ENCODE assay signal across 8 cellular contexts in the genomic region with DNA sequence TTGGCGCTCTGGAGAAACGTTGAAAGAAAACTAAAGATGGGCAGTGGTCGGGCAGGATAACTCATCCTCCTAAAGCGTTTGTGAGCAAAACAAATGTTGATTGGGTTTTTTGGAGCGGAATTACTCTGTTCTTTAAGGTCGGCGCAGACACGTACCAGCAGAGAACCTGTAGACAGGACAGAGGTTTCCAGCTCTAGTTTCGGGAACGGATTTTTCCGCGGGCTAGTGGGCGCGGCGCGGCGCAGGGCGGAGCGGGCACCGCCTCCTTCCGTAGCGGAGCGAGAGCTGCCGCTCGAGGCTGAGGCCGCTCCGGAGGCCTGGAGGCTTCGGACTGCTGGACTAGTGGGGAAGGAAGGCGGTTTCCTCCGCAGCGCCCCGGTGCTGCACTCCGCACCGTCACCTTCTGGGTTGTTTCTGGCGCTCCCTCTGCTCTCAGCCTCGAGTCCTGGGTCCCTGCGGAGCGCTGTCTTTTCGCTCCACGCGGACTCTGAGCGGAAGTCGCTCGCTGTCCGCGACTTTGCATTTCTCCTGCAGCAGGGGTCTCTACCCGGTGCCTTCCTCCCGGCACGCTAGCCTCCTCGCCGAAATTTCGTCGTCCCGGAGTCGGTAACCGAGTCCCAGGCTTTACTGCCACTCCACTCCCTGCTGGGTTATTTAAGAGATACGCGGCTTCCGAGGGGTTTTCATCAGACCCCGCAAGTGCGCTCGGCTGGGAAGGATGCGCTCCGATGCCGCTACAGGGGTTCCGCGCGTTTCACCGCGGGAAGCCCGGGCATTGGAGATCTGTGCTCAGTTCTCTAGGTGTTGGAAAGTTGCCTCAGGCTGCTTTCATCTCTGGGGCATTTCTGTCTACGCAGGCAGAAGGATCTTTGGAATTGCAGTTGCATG. TPM values are rescaled to one million over a fixed set of nuclear protein-coding genes. Genes with fewer than 3 reads are reported as not detected.
DNase-seq lines count a peak whose midpoint lies in the region; ATAC-seq and TF ChIP-seq lines count a peak whose summit lies in the region.

No MANE protein-coding gene starts in this region.

- H3K4me3 Mint-ChIP-seq in GM23338 = peak overlapping the region; percentile 58
- H3K4me3 Mint-ChIP-seq in activated CD8-positive, alpha-beta T cell treated with anti-CD3 and anti-CD28 coated beads, Interleukin-2, amount 10 ng/mL, durations not matched to agents 7 days and 5 days = peak overlapping the region; percentile 31

- H3K4me1 ChIP-seq in GM23338 (ENCODE audit: insufficient read depth) (peaks cover 53% of the 10 kb centered on the region), skeletal muscle tissue (ENCODE audit: control insufficient read depth in 3 of 3, insufficient read depth in 3 of 3, low read length in 3 of 3) (peaks cover 9 to 13% (median 12%) of the 10 kb centered on the region in 3 donors), adrenal gland (replicated peaks in 1 of 2) (no peaks in the 10 kb centered on the region)

- H3K36me3 Mint-ChIP-seq in GM23338 (ENCODE audit: low read depth) = no peaks in the 10 kb centered on the region
- no peaks in the 10 kb centered on the region for H3K36me3 Mint-ChIP-seq in activated CD8-positive, alpha-beta T cell treated with anti-CD3 and anti-CD28 coated beads, Interleukin-2, amount 10 ng/mL, durations not matched to agents 7 days and 5 days (ENCODE audit: low read depth)

- H4K20me1 ChIP-seq in GM23338 (replicated peaks; ENCODE audit: insufficient read depth) = peaks cover 36% of the 10 kb centered on the region; the same call in 1 of the 2 replicates

- H3K9ac ChIP-seq in skeletal muscle tissue (ENCODE audit: low read depth in 1 of 3, low read length in 3 of 3) = no peak overlapping the region

- intact Hi-C loops in left cardiac atrium (cut with DNase I) = no loop called here
- intact Hi-C loops in adrenal gland (cut with DNase I) = no loop called here

- peak overlapping the region; percentile 6; the same call in 1 of the 2 replicates for H2AFZ ChIP-seq in GM23338

- H3K9me3 ChIP-seq in skeletal muscle tissue (ENCODE audit: control insufficient read depth in 3 of 3, low read length in 3 of 3) (no peaks in the 10 kb centered on the region), adrenal gland (replicated peaks in 1 of 3) (no peaks in the 10 kb centered on the region)

- H3K4me2 ChIP-seq in GM23338 = peak overlapping the region; percentile 76

- 6 to 8% (median 7%) methylated on average over 21 to 72 of the region's 72 CpGs for WGBS in adrenal gland, 4 donors

- no peaks in the 10 kb centered on the region for H3K27me3 Mint-ChIP-seq in GM23338 (ENCODE audit: insufficient read depth, low read depth, poor library complexity)
- H3K27me3 Mint-ChIP-seq in activated CD8-positive, alpha-beta T cell treated with anti-CD3 and anti-CD28 coated beads, Interleukin-2, amount 10 ng/mL, durations not matched to agents 7 days and 5 days (ENCODE audit: low read depth) = peaks cover 20% of the 10 kb centered on the region

- peaks cover 18% of the 10 kb centered on the region for H3F3A ChIP-seq in GM23338 (replicated peaks; ENCODE audit: low read depth)

- no peaks in the 10 kb centered on the region; the same call in 2 of the 3 replicates for H3K9me3 Mint-ChIP-seq in GM23338
- H3K9me3 Mint-ChIP-seq in activated CD8-positive, alpha-beta T cell treated with anti-CD3 and anti-CD28 coated beads, Interleukin-2, amount 10 ng/mL, durations not matched to agents 7 days and 5 days (ENCODE audit: insufficient read depth) = no peaks in the 10 kb centered on the region

- no peaks in the 10 kb centered on the region for H3K9me2 ChIP-seq in GM23338 (ENCODE audit: insufficient read depth)

- no peaks in the 10 kb centered on the region for H3K36me3 ChIP-seq in GM23338 (ENCODE audit: insufficient read depth)
- H3K36me3 ChIP-seq in skeletal muscle tissue (ENCODE audit: control insufficient read depth in 3 of 3, insufficient read depth in 3 of 3, low read length in 3 of 3) = no peaks in the 10 kb centered on the region
- no peaks in the 10 kb centered on the region for H3K36me3 ChIP-seq in adrenal gland (replicated peaks in 1 of 2)

- H3K27ac ChIP-seq in GM23338 (ENCODE audit: low read depth) (no peak overlapping the region), skeletal muscle tissue (ENCODE audit: low read depth, low read length) (no peak overlapping the region), adrenal gland (peak overlapping the region in 1 of 5 donors; percentile 56)

- TF ChIP-seq CTCF in GM23338 (conservative IDR thresholded peaks at IDR 0.05; ENCODE audit: low read depth in 2 of 2) (no peak), adrenal gland (IDR thresholded peaks at IDR 0.05) (no peak)

- peaks cover 45% of the 10 kb centered on the region for H3K4me1 Mint-ChIP-seq in GM23338
- H3K4me1 Mint-ChIP-seq in activated CD8-positive, alpha-beta T cell treated with anti-CD3 and anti-CD28 coated beads, Interleukin-2, amount 10 ng/mL, durations not matched to agents 7 days and 5 days (ENCODE audit: low read depth) = peaks cover 16% of the 10 kb centered on the region

- H3K27me3 ChIP-seq in GM23338 (ENCODE audit: insufficient read depth) = peaks cover 100% of the 10 kb centered on the region
- peaks cover 89 to 93% (median 91%) of the 10 kb centered on the region in 3 donors for H3K27me3 ChIP-seq in skeletal muscle tissue (ENCODE audit: control insufficient read depth in 3 of 3, insufficient read depth in 3 of 3, low read length in 3 of 3)
- peaks cover 81% of the 10 kb centered on the region for H3K27me3 ChIP-seq in adrenal gland

- CTCF ChIA-PET in activated CD8-positive, alpha-beta T cell treated with anti-CD3 and anti-CD28 coated beads, Interleukin-2, amount 10 ng/mL, durations not matched to agents 7 days and 5 days (lab: Charles Lee) = no interaction called here

- no peak overlapping the region for H3K27ac Mint-ChIP-seq in GM23338
- no peak overlapping the region for H3K27ac Mint-ChIP-seq in activated CD8-positive, alpha-beta T cell treated with anti-CD3 and anti-CD28 coated beads, Interleukin-2, amount 10 ng/mL, durations not matched to agents 7 days and 5 days

- peak; percentile 47 for ATAC-seq in GM23338
- ATAC-seq in activated CD8-positive, alpha-beta T cell treated with anti-CD3 and anti-CD28 coated beads, Interleukin-2, amount 10 ng/mL, durations not matched to agents 7 days and 5 days = peak; percentile 60
- peak; percentile 58 to 84 for ATAC-seq in left cardiac atrium
- no peak for ATAC-seq in HG03378 (IDR thresholded peaks at IDR 0.05; ENCODE audit: unreplicated experiment)
- ATAC-seq in GM19397 (IDR thresholded peaks at IDR 0.05; ENCODE audit: unreplicated experiment) = no peak

- H3K4me3 ChIP-seq in GM23338 (peak overlapping the region; percentile 53), skeletal muscle tissue (ENCODE audit: low read length in 3 of 3) (peak overlapping the region; percentile 43 to 52 (median 49)), adrenal gland (peak overlapping the region in 2 of 4 donors; percentile 6 to 44)

- TF ChIP-seq POLR2A in adrenal gland (IDR thresholded peaks at IDR 0.05) = no peak

- no peaks in the 10 kb centered on the region for H3K79me2 ChIP-seq in GM23338 (replicated peaks; ENCODE audit: insufficient read depth)

- DNase-seq in GM23338 (ENCODE audit: low spot score) (peak; percentile 60), left cardiac atrium (peak; percentile 40), adrenal gland (no peak), UCSD-AML1 (lab: John Stamatoyannopoulos, UW; ENCODE audit: unreplicated experiment) (no peak)
- DNase-seq in activated CD8-positive, alpha-beta T cell treated with anti-CD3 and anti-CD28 coated beads, Interleukin-2, amount 10 ng/mL, durations not matched to agents 7 days and 5 days = peak; percentile 36

- POLR2A ChIA-PET in activated CD8-positive, alpha-beta T cell treated with anti-CD3 and anti-CD28 coated beads, Interleukin-2, amount 10 ng/mL, durations not matched to agents 7 days and 5 days (lab: Charles Lee) = no interaction called here

TF ChIP-seq in GM23338, 12 proteins besides CTCF, POLR2A, EP300 and RAD21 (continues in another document):
- peak; percentile 79 for TF ChIP-seq EZH2phosphoT487 (IDR thresholded peaks at IDR 0.05; ENCODE audit: unreplicated experiment)
- TF ChIP-seq EZH2 (IDR thresholded peaks at IDR 0.05; ENCODE audit: low read depth, unreplicated experiment) = peak; percentile 84

RNA-seq across cellular contexts. Expression of gene FOXD2, which starts 7.0 kb away (rescaled TPM):
- total RNA-seq in GM23338 (2014; rRNA removed; shearing (Covaris generic)) = 0.28 TPM in 1 of 2 replicates, not detected in the other
- not detected in 2 replicates for polyA plus RNA-seq in GM23338 (2016; fragmentation: Nextera tagmentation; extraction: Ambion mirVana)
- under 1 TPM; 0.24 to 0.31 TPM for total RNA-seq in activated CD8-positive, alpha-beta T cell treated with anti-CD3 and anti-CD28 coated beads, Interleukin-2, amount 10 ng/mL, durations not matched to agents 7 days and 5 days
- total RNA-seq in left cardiac atrium = under 1 TPM; 0.06 to 0.08 TPM
- total RNA-seq in skeletal muscle tissue = under 0.01 TPM
- total RNA-seq in adrenal gland = 1 to 10 TPM in 5 of 8 donors, under 1 TPM in 3; 0.53 to 3.3 (median 1.3) TPM
- under 1 TPM; 0.31 to 0.40 (median 0.32) TPM for polyA plus RNA-seq in adrenal gland

RNA-seq across cellular contexts. Expression of gene FOXE3, which starts 28.7 kb away (rescaled TPM):
- total RNA-seq in GM23338 (2014; rRNA removed; shearing (Covaris generic)) = not detected in 2 replicates
- polyA plus RNA-seq in GM23338 (2016; fragmentation: Nextera tagmentation; extraction: Ambion mirVana) (0.17 TPM in 1 of 2 replicates, not detected in the other), adrenal gland (under 1 TPM in 1 of 3 donors, not detected in 2; 0.07 TPM)
- total RNA-seq in activated CD8-positive, alpha-beta T cell treated with anti-CD3 and anti-CD28 coated beads, Interleukin-2, amount 10 ng/mL, durations not matched to agents 7 days and 5 days = not detected
- total RNA-seq in left cardiac atrium (not detected), skeletal muscle tissue (not detected), adrenal gland (not detected)

Comparison
In these comparisons a context has a peak if more than half of its experiments do, and no peak if none do; other contexts are left out.
1. ATAC-seq: peak in GM23338 (single experiment), activated CD8-positive, alpha-beta T cell treated with anti-CD3 and anti-CD28 coated beads, Interleukin-2, amount 10 ng/mL, durations not matched to agents 7 days and 5 days (single experiment) and left cardiac atrium (2 of 2); none in HG03378 (single experiment) and GM19397 (single experiment).
2. DNase-seq: peak in GM23338 (single experiment), activated CD8-positive, alpha-beta T cell treated with anti-CD3 and anti-CD28 coated beads, Interleukin-2, amount 10 ng/mL, durations not matched to agents 7 days and 5 days (single experiment) and left cardiac atrium (single experiment); none in adrenal gland (0 of 7) and UCSD-AML1 (single experiment).